1 cellular context compared by ENCODE assay signal in genomic region chr17:1485311-1485747, GRCh38.
TF ChIP-seq lines count a peak whose summit lies in the region.

No MANE protein-coding gene starts in this region.

TF ChIP-seq in GM12878, 131 proteins besides CTCF, POLR2A, EP300 and RAD21:
- TF ChIP-seq FOXK2 (IDR thresholded peaks at IDR 0.05) (no peak), BACH1 (IDR thresholded peaks at IDR 0.05; ENCODE audit: borderline replicate concordance) (peak; percentile 24; the same call in 1 of the 2 replicates), EED (IDR thresholded peaks at IDR 0.05; ENCODE audit: low read depth) (no peak), CBX5 (IDR thresholded peaks at IDR 0.05; ENCODE audit: low read depth) (0 out of 2 replicates have a peak, but pooled peaks have one; percentile 11), NFXL1 (IDR thresholded peaks at IDR 0.05; ENCODE audit: borderline replicate concordance) (no peak), ZNF592 (IDR thresholded peaks at IDR 0.05) (no peak), RAD51 (IDR thresholded peaks at IDR 0.05) (no peak), ZNF217 (IDR thresholded peaks at IDR 0.05) (0 out of 2 replicates have a peak, but pooled peaks have one; percentile 17), GATAD2B (conservative IDR thresholded peaks at IDR 0.05; ENCODE audit: low read depth) (0 out of 2 replicates have a peak, but pooled peaks have one; percentile 64), DPF2 (IDR thresholded peaks at IDR 0.05) (peak; percentile 26; the same call in 1 of the 2 replicates), POLR2AphosphoS5 (IDR thresholded peaks at IDR 0.05; ENCODE audit: low read length) (no peak; the same call in 1 of the 2 replicates), RFX5 (IDR thresholded peaks at IDR 0.05; ENCODE audit: low read depth, low read length) (no peak), ZSCAN29 (IDR thresholded peaks at IDR 0.05) (peak; percentile 82), NKRF (conservative IDR thresholded peaks at IDR 0.05) (0 out of 2 replicates have a peak, but pooled peaks have one; percentile 8), SIN3A (IDR thresholded peaks at IDR 0.05; ENCODE audit: low read depth, low read length) (0 out of 2 replicates have a peak, but pooled peaks have one; percentile 2), LARP7 (IDR thresholded peaks at IDR 0.05) (peak; percentile 45; the same call in 1 of the 2 replicates), NR2F1 (conservative IDR thresholded peaks at IDR 0.05) (peak; percentile 86), PKNOX1 (IDR thresholded peaks at IDR 0.05) (peak; percentile 24; the same call in 1 of the 2 replicates), MEF2B (IDR thresholded peaks at IDR 0.05; ENCODE audit: partially characterized antibody, poor library complexity, severe bottlenecking) (peak; percentile 27), CHD2 (IDR thresholded peaks at IDR 0.05; ENCODE audit: borderline replicate concordance, low read depth, low read length) (no peak), PAX5 (IDR thresholded peaks at IDR 0.05; ENCODE audit: borderline replicate concordance, low read depth, low read length) (no peak), IKZF2 (IDR thresholded peaks at IDR 0.05) (0 out of 4 replicates have a peak, but pooled peaks of 1 of the 2 experiments have one; percentile 2), GABPA (IDR thresholded peaks at IDR 0.05; ENCODE audit: low read depth) (no peak), E2F8 (IDR thresholded peaks at IDR 0.05; ENCODE audit: low read depth, partially characterized antibody) (no peak)
- TF ChIP-seq, protein P1, sequence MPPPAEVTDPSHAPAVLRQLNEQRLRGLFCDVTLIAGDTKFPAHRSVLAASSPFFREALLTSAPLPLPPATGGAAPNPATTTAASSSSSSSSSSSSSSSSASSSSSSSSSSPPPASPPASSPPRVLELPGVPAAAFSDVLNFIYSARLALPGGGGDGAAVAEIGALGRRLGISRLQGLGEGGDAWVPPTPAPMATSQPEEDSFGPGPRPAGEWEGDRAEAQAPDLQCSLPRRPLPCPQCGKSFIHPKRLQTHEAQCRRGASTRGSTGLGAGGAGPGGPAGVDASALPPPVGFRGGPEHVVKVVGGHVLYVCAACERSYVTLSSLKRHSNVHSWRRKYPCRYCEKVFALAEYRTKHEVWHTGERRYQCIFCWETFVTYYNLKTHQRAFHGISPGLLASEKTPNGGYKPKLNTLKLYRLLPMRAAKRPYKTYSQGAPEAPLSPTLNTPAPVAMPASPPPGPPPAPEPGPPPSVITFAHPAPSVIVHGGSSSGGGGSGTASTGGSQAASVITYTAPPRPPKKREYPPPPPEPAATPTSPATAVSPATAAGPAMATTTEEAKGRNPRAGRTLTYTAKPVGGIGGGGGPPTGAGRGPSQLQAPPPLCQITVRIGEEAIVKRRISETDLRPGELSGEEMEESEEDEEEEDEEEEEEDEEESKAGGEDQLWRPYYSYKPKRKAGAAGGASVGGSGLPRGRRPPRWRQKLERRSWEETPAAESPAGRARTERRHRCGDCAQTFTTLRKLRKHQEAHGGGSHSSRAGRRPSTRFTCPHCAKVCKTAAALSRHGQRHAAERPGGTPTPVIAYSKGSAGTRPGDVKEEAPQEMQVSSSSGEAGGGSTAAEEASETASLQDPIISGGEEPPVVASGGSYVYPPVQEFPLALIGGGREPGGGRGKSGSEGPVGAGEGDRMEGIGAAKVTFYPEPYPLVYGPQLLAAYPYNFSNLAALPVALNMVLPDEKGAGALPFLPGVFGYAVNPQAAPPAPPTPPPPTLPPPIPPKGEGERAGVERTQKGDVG (CRISPR knock-in tag; IDR thresholded peaks at IDR 0.05), result no peak
